ENCODE assay signal across 9 cellular contexts in the genomic region with DNA sequence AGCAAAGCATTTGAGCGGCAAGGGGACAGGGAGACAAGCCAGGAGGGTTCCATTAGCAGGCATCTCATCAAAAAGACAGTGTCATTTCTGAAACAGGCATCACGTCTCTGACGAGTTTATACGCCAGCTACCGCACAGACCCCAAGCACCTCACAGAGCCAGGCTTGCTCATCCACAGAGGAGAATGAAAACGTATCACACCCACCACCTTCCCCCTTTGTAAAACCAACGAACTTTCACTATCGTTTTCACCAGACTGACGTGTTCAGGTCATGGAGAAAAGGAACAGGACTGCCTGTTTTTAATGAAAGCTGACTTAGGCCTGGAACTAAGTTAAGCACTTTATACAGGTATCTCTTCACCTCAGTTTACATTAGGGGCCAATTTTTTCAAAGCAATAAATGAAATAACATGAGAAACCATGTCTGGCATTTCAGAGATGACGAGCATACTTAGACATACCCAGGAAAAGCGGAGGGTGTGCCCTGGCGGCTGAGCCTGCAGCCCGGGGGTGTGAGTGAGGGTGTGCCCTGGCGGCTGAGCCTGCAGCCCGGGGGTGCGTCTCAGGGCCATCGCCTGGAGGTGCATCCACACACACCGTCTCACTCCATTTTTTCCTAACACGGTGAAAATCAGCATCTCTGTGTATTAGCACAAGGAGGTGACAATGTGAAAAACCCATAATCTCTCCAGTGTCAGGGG. TPM values are rescaled to one million over a fixed set of nuclear protein-coding genes. Genes with fewer than 3 reads are reported as not detected.
DNase-seq lines count a peak whose midpoint lies in the region; ATAC-seq and TF ChIP-seq lines count a peak whose summit lies in the region.
"Had no signal": no experiment of that assay in that cellular context is flagged by ENCODE, and none has a peak within 500 bp of the region (broad histone marks: within the 10 kb centered on the region; RNA-seq: fewer than 3 reads in every experiment).

No MANE protein-coding gene starts in this region.

- no peak overlapping the region for H3K4me3 ChIP-seq in MM.1S (ENCODE audit: low read length)
- H3K4me3 ChIP-seq: lung had no signal

- no peaks in the 10 kb centered on the region for H3K9me3 Mint-ChIP-seq in activated CD4-positive, alpha-beta memory T cell treated with anti-CD3 and anti-CD28 coated beads, Interleukin-2, amount 10 ng/mL, durations not matched to agents 7 days and 5 days
- H3K9me3 Mint-ChIP-seq in natural killer cell treated with Interleukin-12 subunit alpha and Interleukin-12 subunit beta and Interleukin-15 and Interleukin-18, amount 100 ng/mL, for 72 hours = no peaks in the 10 kb centered on the region

- peaks cover 52% of the 10 kb centered on the region for H3K36me3 Mint-ChIP-seq in activated CD4-positive, alpha-beta memory T cell treated with anti-CD3 and anti-CD28 coated beads, Interleukin-2, amount 10 ng/mL, durations not matched to agents 7 days and 5 days (ENCODE audit: low read depth)
- peaks cover 12% of the 10 kb centered on the region for H3K36me3 Mint-ChIP-seq in natural killer cell treated with Interleukin-12 subunit alpha and Interleukin-12 subunit beta and Interleukin-15 and Interleukin-18, amount 100 ng/mL, for 72 hours

- no peaks in the 10 kb centered on the region for H3K9me3 ChIP-seq in MM.1S (replicated peaks; ENCODE audit: insufficient read depth, low read length)

- no peaks in the 10 kb centered on the region for H3K9me2 ChIP-seq in MM.1S (replicated peaks; ENCODE audit: insufficient read depth, low read length)

- TF ChIP-seq CTCF in MM.1S (IDR thresholded peaks at IDR 0.05; ENCODE audit: low read length) = no peak

- H3K4me3 Mint-ChIP-seq in activated CD4-positive, alpha-beta memory T cell treated with anti-CD3 and anti-CD28 coated beads, Interleukin-2, amount 10 ng/mL, durations not matched to agents 7 days and 5 days = peak overlapping the region; percentile 65
- H3K4me3 Mint-ChIP-seq in natural killer cell treated with Interleukin-12 subunit alpha and Interleukin-12 subunit beta and Interleukin-15 and Interleukin-18, amount 100 ng/mL, for 72 hours = peak overlapping the region; percentile 57

- POLR2A ChIA-PET in activated CD4-positive, alpha-beta memory T cell treated with anti-CD3 and anti-CD28 coated beads, Interleukin-2, amount 10 ng/mL, durations not matched to agents 7 days and 5 days (lab: Charles Lee) = interaction anchor here (0.9 to 1.4 kb wide), 3 partner anchors 10 to 74 kb away, joined by 3 to 5 read pairs (median 5); no protein-coding TSS in a partner anchor

- H2AFZ ChIP-seq in MM.1S (ENCODE audit: low read length) = no peak overlapping the region

- no peaks in the 10 kb centered on the region for H3K27me3 Mint-ChIP-seq in activated CD4-positive, alpha-beta memory T cell treated with anti-CD3 and anti-CD28 coated beads, Interleukin-2, amount 10 ng/mL, durations not matched to agents 7 days and 5 days
- H3K27me3 Mint-ChIP-seq in natural killer cell treated with Interleukin-12 subunit alpha and Interleukin-12 subunit beta and Interleukin-15 and Interleukin-18, amount 100 ng/mL, for 72 hours = no peaks in the 10 kb centered on the region

- peak overlapping the region; percentile 85 for H3K27ac Mint-ChIP-seq in activated CD4-positive, alpha-beta memory T cell treated with anti-CD3 and anti-CD28 coated beads, Interleukin-2, amount 10 ng/mL, durations not matched to agents 7 days and 5 days
- H3K27ac Mint-ChIP-seq in natural killer cell treated with Interleukin-12 subunit alpha and Interleukin-12 subunit beta and Interleukin-15 and Interleukin-18, amount 100 ng/mL, for 72 hours = peak overlapping the region in 1 of 2 donors; percentile 37

- peak; percentile 64 for DNase-seq in activated CD4-positive, alpha-beta memory T cell treated with anti-CD3 and anti-CD28 coated beads, Interleukin-2, amount 10 ng/mL, durations not matched to agents 7 days and 5 days
- no peak for DNase-seq in natural killer cell treated with Interleukin-12 subunit alpha and Interleukin-12 subunit beta and Interleukin-15 and Interleukin-18, amount 100 ng/mL, for 72 hours (ENCODE audit: low spot score)
- DNase-seq in NOMO-1 (lab: John Stamatoyannopoulos, UW; ENCODE audit: unreplicated experiment in 2 of 2) = no peak
- no peak for DNase-seq in MM.1S
- no peak for DNase-seq in COR-L47 (lab: John Stamatoyannopoulos, UW)

- H3K9ac ChIP-seq in MM.1S (ENCODE audit: low read length) = no peak overlapping the region

- H3K27ac ChIP-seq in MM.1S (ENCODE audit: low read length) = no peak overlapping the region

- H3K4me1 ChIP-seq in MM.1S (ENCODE audit: low read length) = no peaks in the 10 kb centered on the region

- CTCF ChIA-PET in activated CD4-positive, alpha-beta memory T cell treated with anti-CD3 and anti-CD28 coated beads, Interleukin-2, amount 10 ng/mL, durations not matched to agents 7 days and 5 days (lab: Charles Lee) = interaction anchor here (0.9 to 1.1 kb wide), 2 partner anchors 23 to 29 kb away, joined by 5 read pairs; no protein-coding TSS in a partner anchor

- ATAC-seq in GM18502 (IDR thresholded peaks at IDR 0.05; ENCODE audit: poor library complexity, unreplicated experiment) (peak; percentile 92), HG02798 (IDR thresholded peaks at IDR 0.05; ENCODE audit: poor library complexity, unreplicated experiment) (peak; percentile 75), HG02884 (IDR thresholded peaks at IDR 0.05; ENCODE audit: unreplicated experiment) (no peak)
- ATAC-seq in natural killer cell treated with Interleukin-12 subunit alpha and Interleukin-12 subunit beta and Interleukin-15 and Interleukin-18, amount 100 ng/mL, for 72 hours = peak; percentile 70 to 95

- peaks cover 22% of the 10 kb centered on the region for H3K4me1 Mint-ChIP-seq in activated CD4-positive, alpha-beta memory T cell treated with anti-CD3 and anti-CD28 coated beads, Interleukin-2, amount 10 ng/mL, durations not matched to agents 7 days and 5 days
- H3K4me1 Mint-ChIP-seq in natural killer cell treated with Interleukin-12 subunit alpha and Interleukin-12 subunit beta and Interleukin-15 and Interleukin-18, amount 100 ng/mL, for 72 hours (ENCODE audit: low read depth in 2 of 2) = peaks cover 8 to 9% of the 10 kb centered on the region in 2 donors

- no peak overlapping the region for H3K4me2 ChIP-seq in MM.1S (ENCODE audit: low read depth, low read length)

- H3F3A ChIP-seq in MM.1S (ENCODE audit: insufficient read depth, low read length) = no peaks in the 10 kb centered on the region

- H4K20me1 ChIP-seq in MM.1S (ENCODE audit: insufficient read depth, low read length) = no peaks in the 10 kb centered on the region

- H3K79me2 ChIP-seq in MM.1S (ENCODE audit: low read length) = no peaks in the 10 kb centered on the region

- no peaks in the 10 kb centered on the region for H3K36me3 ChIP-seq in MM.1S (replicated peaks; ENCODE audit: insufficient read depth, low read length)

- H3K27me3 ChIP-seq in MM.1S (replicated peaks; ENCODE audit: insufficient read depth, low read length) = no peaks in the 10 kb centered on the region

RNA-seq across cellular contexts. Expression of gene STX2, which starts 41.9 kb away (rescaled TPM):
- total RNA-seq in activated CD4-positive, alpha-beta memory T cell treated with anti-CD3 and anti-CD28 coated beads, Interleukin-2, amount 10 ng/mL, durations not matched to agents 7 days and 5 days = 10 to 100 TPM; 22.4 to 23.0 TPM
- 10 to 100 TPM in 1 of 2 donors, 1 to 10 TPM in 1; 9.0 to 16.4 TPM for total RNA-seq in natural killer cell treated with Interleukin-12 subunit alpha and Interleukin-12 subunit beta and Interleukin-15 and Interleukin-18, amount 100 ng/mL, for 72 hours
